7 cellular contexts compared by ENCODE assay signal in genomic region chr22:20606041-20606783, GRCh38.
DNase-seq lines count a peak whose midpoint lies in the region; ATAC-seq and TF ChIP-seq lines count a peak whose summit lies in the region.

No MANE protein-coding gene starts in this region.

- H3K4me3 Mint-ChIP-seq in T-helper 2 cell treated with Interferon-gamma antibody and Interleukin-4, amounts not matched to agents 5 μg/mL and 100 μg/mL, for 36 hours = no peak overlapping the region

- no peak for ATAC-seq in HG03469 (IDR thresholded peaks at IDR 0.05; ENCODE audit: unreplicated experiment)

- H3K4me3 ChIP-seq in astrocyte of the cerebellum (ENCODE audit: low read depth, low read length) = no peak overlapping the region

- H3K36me3 Mint-ChIP-seq in T-helper 2 cell treated with Interferon-gamma antibody and Interleukin-4, amounts not matched to agents 5 μg/mL and 100 μg/mL, for 36 hours (ENCODE audit: low read depth) = no peaks in the 10 kb centered on the region

- peak; percentile 95 for TF ChIP-seq CTCF in GM12873 (IDR thresholded peaks at IDR 0.05; ENCODE audit: insufficient read depth, low read depth, low read length, missing control alignments)
- peak; percentile 76 for TF ChIP-seq CTCF in astrocyte of the cerebellum (IDR thresholded peaks at IDR 0.05; ENCODE audit: low read depth, low read length, missing control alignments)

- H3K27ac Mint-ChIP-seq in T-helper 2 cell treated with Interferon-gamma antibody and Interleukin-4, amounts not matched to agents 5 μg/mL and 100 μg/mL, for 36 hours = no peak overlapping the region

- H3K9me3 Mint-ChIP-seq in T-helper 2 cell treated with Interferon-gamma antibody and Interleukin-4, amounts not matched to agents 5 μg/mL and 100 μg/mL, for 36 hours = no peaks in the 10 kb centered on the region

- DNase-seq in NCI-H1436 (lab: John Stamatoyannopoulos, UW) (peak; percentile 87), astrocyte of the cerebellum (ENCODE audit: low read depth) (peak; percentile 32), iris pigment epithelial cell (ENCODE audit: low read depth) (peak; percentile 65)
- DNase-seq in T-helper 2 cell treated with Interferon-gamma antibody and Interleukin-4, amounts not matched to agents 5 μg/mL and 100 μg/mL, for 36 hours (ENCODE audit: low spot score) = peak; percentile 49
- DNase-seq in stimulated activated CD4-positive, alpha-beta T cell treated with anti-CD3 and anti-CD28 coated beads, Interleukin-4, amount 100 ng/mL, for 1 hour = peak; percentile 67

- in situ Hi-C loops in astrocyte of the cerebellum (cut with HindIII; ENCODE audit: low sequenced_read_pairs) = no loop called here

- peaks cover 4% of the 10 kb centered on the region for H3K4me1 Mint-ChIP-seq in T-helper 2 cell treated with Interferon-gamma antibody and Interleukin-4, amounts not matched to agents 5 μg/mL and 100 μg/mL, for 36 hours (ENCODE audit: low read depth)

- no peaks in the 10 kb centered on the region for H3K27me3 Mint-ChIP-seq in T-helper 2 cell treated with Interferon-gamma antibody and Interleukin-4, amounts not matched to agents 5 μg/mL and 100 μg/mL, for 36 hours (ENCODE audit: low read depth)

Comparison
In these comparisons a context has a peak if more than half of its experiments do, and no peak if none do; other contexts are left out.
1. DNase-seq: peak in every context shown above with its lines; median percentile 87 in NCI-H1436; 67 in stimulated activated CD4-positive, alpha-beta T cell treated with anti-CD3 and anti-CD28 coated beads, Interleukin-4, amount 100 ng/mL, for 1 hour; 65 in iris pigment epithelial cell; 49 in T-helper 2 cell treated with Interferon-gamma antibody and Interleukin-4, amounts not matched to agents 5 μg/mL and 100 μg/mL, for 36 hours; 32 in astrocyte of the cerebellum.